Comparison of ENCODE assay signal across 8 cellular contexts in genomic region chr10:104349623-104350142, GRCh38. TPM values are rescaled to one million over a fixed set of nuclear protein-coding genes. Genes with fewer than 3 reads are reported as not detected.
DNase-seq lines count a peak whose midpoint lies in the region; ATAC-seq and TF ChIP-seq lines count a peak whose summit lies in the region.

No MANE protein-coding gene starts in this region.

- ATAC-seq in GM21447 (IDR thresholded peaks at IDR 0.05; ENCODE audit: unreplicated experiment) (peak; percentile 59), HG03575 (IDR thresholded peaks at IDR 0.05; ENCODE audit: extremely low read depth, insufficient number of reproducible peaks, low FRiP score, unreplicated experiment) (peak; percentile 35), mucosa of descending colon (peak; percentile 13)

- H3K27me3 ChIP-seq in BLaER1, result no peaks in the 10 kb centered on the region
- no peaks in the 10 kb centered on the region for H3K27me3 ChIP-seq in brain microvascular endothelial cell (replicated peaks)

- H3K9me3 Mint-ChIP-seq in activated T-cell treated with anti-CD3 and anti-CD28 coated beads, Interleukin-2, amount 50 U/mL, for 24 hours, result no peaks in the 10 kb centered on the region

- H3K4me1 Mint-ChIP-seq in activated T-cell treated with anti-CD3 and anti-CD28 coated beads, Interleukin-2, amount 50 U/mL, for 24 hours (ENCODE audit: low read depth), result peaks cover 12% of the 10 kb centered on the region

- no peaks in the 10 kb centered on the region for H3K36me3 Mint-ChIP-seq in activated T-cell treated with anti-CD3 and anti-CD28 coated beads, Interleukin-2, amount 50 U/mL, for 24 hours (ENCODE audit: low read depth)

- H3K27ac ChIP-seq in BLaER1, result no peak overlapping the region
- peak overlapping the region; percentile 21 for H3K27ac ChIP-seq in brain microvascular endothelial cell

- no peak for DNase-seq in brain microvascular endothelial cell
- DNase-seq in mucosa of descending colon, result peak in 1 of 3 donors; percentile 41
- DNase-seq in DMS114 treated with DMSO at 0.1 percent for 48 hours (lab: John Stamatoyannopoulos, UW; ENCODE audit: unreplicated experiment), result no peak
- no peak for DNase-seq in activated T-cell treated with anti-CD3 and anti-CD28 coated beads, Interleukin-2, amount 50 U/mL, for 1 hour
- no peak for DNase-seq in activated T-cell treated with anti-CD3 and anti-CD28 coated beads, Interleukin-2, amount 50 U/mL, for 24 hours

- no peak overlapping the region for H3K4me3 Mint-ChIP-seq in activated T-cell treated with anti-CD3 and anti-CD28 coated beads, Interleukin-2, amount 50 U/mL, for 24 hours

- H3K4me3 ChIP-seq in BLaER1 (no peak overlapping the region), brain microvascular endothelial cell (ENCODE audit: low read depth, low read length) (peak overlapping the region; percentile 26), mucosa of descending colon (no peak overlapping the region)

- intact Hi-C loops in mucosa of descending colon (cut with DNase I, micrococcal nuclease), result loop anchor here (5.0 kb wide), 3 partner anchors 42 to 57 kb away; no protein-coding TSS in a partner anchor

- no peak overlapping the region for H3K27ac Mint-ChIP-seq in activated T-cell treated with anti-CD3 and anti-CD28 coated beads, Interleukin-2, amount 50 U/mL, for 24 hours

- in situ Hi-C loops in brain microvascular endothelial cell (cut with HindIII; ENCODE audit: low pct_ligation_motif_present, low sequenced_read_pairs), result no loop called here

- H3K4me2 ChIP-seq in BLaER1, result peak overlapping the region; percentile 2; the same call in 1 of the 2 replicates

- H3K27me3 Mint-ChIP-seq in activated T-cell treated with anti-CD3 and anti-CD28 coated beads, Interleukin-2, amount 50 U/mL, for 24 hours, result no peaks in the 10 kb centered on the region

- H3K9me3 ChIP-seq in BLaER1 (no peaks in the 10 kb centered on the region), mucosa of descending colon (no peaks in the 10 kb centered on the region)

- H3K4me1 ChIP-seq in BLaER1 (peaks cover 54% of the 10 kb centered on the region), mucosa of descending colon (ENCODE audit: low read depth) (peaks cover 3% of the 10 kb centered on the region)

- TF ChIP-seq CTCF in brain microvascular endothelial cell (IDR thresholded peaks at IDR 0.05; ENCODE audit: low read depth, low read length, missing control alignments), result no peak
- TF ChIP-seq CTCF in mucosa of descending colon (IDR thresholded peaks at IDR 0.05), result no peak

- no peaks in the 10 kb centered on the region for H3K36me3 ChIP-seq in BLaER1
- H3K36me3 ChIP-seq in brain microvascular endothelial cell (replicated peaks), result no peaks in the 10 kb centered on the region
- H3K36me3 ChIP-seq in mucosa of descending colon (ENCODE audit: low read depth), result no peaks in the 10 kb centered on the region

- no peaks in the 10 kb centered on the region for H4K20me1 ChIP-seq in BLaER1

- no peak overlapping the region for H3K9ac ChIP-seq in BLaER1

RNA-seq across cellular contexts. Expression of gene CFAP58, which starts 4.0 kb away (rescaled TPM):
- under 1 TPM; 0.14 to 0.44 (median 0.17) TPM for total RNA-seq in mucosa of descending colon

RNA-seq across cellular contexts. Expression of gene ITPRIP, which starts 11.4 kb away (rescaled TPM):
- 10 to 100 TPM in 1 of 3 donors, 1 to 10 TPM in 2; 3.2 to 10.7 (median 5.7) TPM for total RNA-seq in mucosa of descending colon
